ENCODE assay signal across 22 cellular contexts in the genomic region with DNA sequence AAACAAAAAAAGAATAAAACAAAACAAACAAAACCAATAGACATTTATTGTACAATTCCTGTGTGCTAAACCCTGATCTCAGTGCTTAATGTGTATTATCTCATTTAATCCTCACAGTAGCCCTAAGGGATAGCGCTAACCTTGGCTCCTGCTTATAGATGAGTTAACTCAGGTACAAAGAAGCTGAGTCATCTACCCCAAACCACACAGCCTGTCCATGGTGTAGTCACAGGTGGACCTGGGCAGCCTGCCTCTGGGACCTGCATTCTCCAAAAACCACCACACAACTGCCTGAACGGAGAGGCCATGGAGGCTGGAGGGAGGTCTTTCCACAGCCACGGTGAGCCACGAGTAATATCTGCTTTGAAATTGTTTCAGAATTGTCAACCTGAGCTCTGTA. TPM values are rescaled to one million over a fixed set of nuclear protein-coding genes. Genes with fewer than 3 reads are reported as not detected.
DNase-seq lines count a peak whose midpoint lies in the region; ATAC-seq, FAIRE-seq and TF ChIP-seq lines count a peak whose summit lies in the region.
"Had no signal": no experiment of that assay in that cellular context is flagged by ENCODE, and none has a peak within 500 bp of the region (broad histone marks: within the 10 kb centered on the region; RNA-seq: fewer than 3 reads in every experiment).

No MANE protein-coding gene starts in this region.

- H3K27ac ChIP-seq in right atrium auricular region (no peak overlapping the region), heart right ventricle (no peak overlapping the region), K562 (ENCODE audit: extremely low read depth, low read depth, low read length) (no peak overlapping the region), foreskin keratinocyte (no peak overlapping the region)
- no peak overlapping the region for H3K27ac ChIP-seq in CD4-positive, alpha-beta T cell (ENCODE audit: low read depth, low read length)

- POLR2A ChIA-PET in K562 (lab: Yijun Ruan, JAX) = interaction anchor here (2.2 kb wide), 1 partner anchor 18 kb away, joined by 8 read pairs; no protein-coding TSS in a partner anchor
- POLR2A ChIA-PET in CD4-positive, alpha-beta T cell (lab: Charles Lee) = no interaction called here

- CTCF ChIA-PET in K562 (lab: Yijun Ruan, JAX; ENCODE audit: low intra/inter-chr PET ratio) = interaction anchor here (0.6 kb wide), 1 partner anchor 641 kb away, joined by 3 read pairs; no protein-coding TSS in a partner anchor
- CTCF ChIA-PET in CD4-positive, alpha-beta T cell (lab: Charles Lee) = no interaction called here

- no peaks in the 10 kb centered on the region for H3K9me3 ChIP-seq in right atrium auricular region
- H3K9me3 ChIP-seq in heart right ventricle = no peaks in the 10 kb centered on the region
- no peaks in the 10 kb centered on the region for H3K9me3 ChIP-seq in K562 (replicated peaks; ENCODE audit: control insufficient read depth, insufficient read depth, low read depth, low read length)
- no peaks in the 10 kb centered on the region for H3K9me3 ChIP-seq in CD4-positive, alpha-beta T cell (ENCODE audit: control insufficient read depth, low read length)
- H3K9me3 ChIP-seq: BE2C had no signal

- peaks cover 0 to 4% of the 10 kb centered on the region in 2 donors for H3K4me1 ChIP-seq in right atrium auricular region
- peaks cover 0 to 18% (median 3%) of the 10 kb centered on the region in 9 donors for H3K4me1 ChIP-seq in heart right ventricle
- peaks cover 18 to 20% of the 10 kb centered on the region in 2 experiments for H3K4me1 ChIP-seq in K562 (replicated peaks in 1 of 2; ENCODE audit: control insufficient read depth in 2 of 2, insufficient read depth in 2 of 2, low read length in 2 of 2)
- no peaks in the 10 kb centered on the region for H3K4me1 ChIP-seq in foreskin keratinocyte

- no peak for TF ChIP-seq RAD21 in K562 (CRISPR knock-in tag; conservative IDR thresholded peaks at IDR 0.05 in 1 of 2, IDR thresholded peaks at IDR 0.05 in 1 of 2)

- H3K9ac ChIP-seq in K562 (ENCODE audit: insufficient read depth in 1 of 2, low read depth in 2 of 2, low read length in 2 of 2) = 0 out of 4 replicates have a peak overlapping the region, but pooled peaks of 1 of the 2 experiments have one; percentile 18

- no peak for TF ChIP-seq EP300 in K562 (IDR thresholded peaks at IDR 0.05; ENCODE audit: low read length)

- peaks cover 3% of the 10 kb centered on the region for H3K4me1 Mint-ChIP-seq in CD4-positive, alpha-beta T cell (ENCODE audit: low read depth)

- BruUV-seq in K562 (replicated peaks; lab: Mats Ljungman, UMichigan) = no TSS peak

- TF ChIP-seq POLR2A in K562 (conservative IDR thresholded peaks at IDR 0.05) = no peak

- no peaks in the 10 kb centered on the region for H3K79me2 ChIP-seq in K562 (ENCODE audit: control insufficient read depth, insufficient read depth, low read length)

- H3K27ac Mint-ChIP-seq in CD4-positive, alpha-beta T cell = no peak overlapping the region
- H3K27ac Mint-ChIP-seq: H9 had no signal

- DNase-seq in right atrium auricular region (ENCODE audit: low spot score) = peak; percentile 18
- no peak for DNase-seq in heart right ventricle
- DNase-seq in K562 (ENCODE audit: extremely low read depth in 1 of 4, low spot score in 3 of 4) = no peak
- peak in 1 of 2 donors; percentile 73 for DNase-seq in foreskin keratinocyte
- DNase-seq in CD4-positive, alpha-beta T cell = no peak
- DNase-seq: BE2C, EL, GF-D8, H9, IMR-90, NCI-H1417, NCI-H1694 treated with DMSO at 0.1 percent for 48 hours, NCI-H2081 treated with DMSO at 0.1 percent for 48 hours, NCI-H2171 treated with DMSO at 0.1 percent for 48 hours, NCI-H524 treated with DMSO at 0.1 percent for 48 hours, OCI-M1, SHP77, SW 1271 had no signal

- H3K36me3 ChIP-seq in right atrium auricular region (no peaks in the 10 kb centered on the region), heart right ventricle (no peaks in the 10 kb centered on the region), K562 (ENCODE audit: control insufficient read depth, insufficient read depth, low read length) (no peaks in the 10 kb centered on the region)
- H3K36me3 ChIP-seq: BE2C had no signal

- H3K27me3 Mint-ChIP-seq in CD4-positive, alpha-beta T cell = no peaks in the 10 kb centered on the region

- WGBS in heart right ventricle, 2 donors = 91% methylated on average over 4 of the region's 4 CpGs
- 47% methylated on average over 4 of the region's 4 CpGs for WGBS in K562 (ENCODE audit: insufficient coverage, low coverage, missing lambda C conversion rate)

- in situ Hi-C loops in K562 (cut with MboI) = no loop called here

- no peak for TF ChIP-seq CTCF in right atrium auricular region (IDR thresholded peaks at IDR 0.05)
- TF ChIP-seq CTCF in heart right ventricle (IDR thresholded peaks at IDR 0.05) = no peak
- TF ChIP-seq CTCF in K562 (IDR thresholded peaks at IDR 0.05 in 2 of 3, conservative IDR thresholded peaks at IDR 0.05 in 1 of 3; ENCODE audit: insufficient read depth in 2 of 3, low read depth in 1 of 3, low read length in 3 of 3) = no peak
- no peak for TF ChIP-seq CTCF in foreskin keratinocyte (conservative IDR thresholded peaks at IDR 0.05)
- no peak for TF ChIP-seq CTCF in CD4-positive, alpha-beta T cell (IDR thresholded peaks at IDR 0.05)

- H3K36me3 Mint-ChIP-seq in CD4-positive, alpha-beta T cell (ENCODE audit: low read depth) = peaks cover 1% of the 10 kb centered on the region

- H3K4me3 Mint-ChIP-seq in CD4-positive, alpha-beta T cell = no peak overlapping the region
- H3K4me3 Mint-ChIP-seq: H9 had no signal

- H3K9me1 ChIP-seq in K562 (ENCODE audit: control insufficient read depth, insufficient read depth, low read length) = no peaks in the 10 kb centered on the region

- intact Hi-C loops in heart right ventricle (cut with DNase I) = no loop called here
- intact Hi-C loops in K562 (cut with micrococcal nuclease) = no loop called here
- intact Hi-C loops in CD4-positive, alpha-beta T cell (cut with DNase I, micrococcal nuclease) = no loop called here

- H3K27me3 ChIP-seq in right atrium auricular region (no peaks in the 10 kb centered on the region), heart right ventricle (no peaks in the 10 kb centered on the region), K562 (ENCODE audit: control insufficient read depth in 2 of 2, insufficient read depth in 2 of 2, low read length in 2 of 2) (no peaks in the 10 kb centered on the region), foreskin keratinocyte (no peaks in the 10 kb centered on the region)
- no peaks in the 10 kb centered on the region for H3K27me3 ChIP-seq in CD4-positive, alpha-beta T cell (ENCODE audit: control insufficient read depth, insufficient read depth, low read length)
- H3K27me3 ChIP-seq: BE2C had no signal

- no peaks in the 10 kb centered on the region for H3K9me3 Mint-ChIP-seq in CD4-positive, alpha-beta T cell
- H3K9me3 Mint-ChIP-seq: H9 had no signal

- no peak for FAIRE-seq in K562 (lab: Jason Lieb, UNC)
- FAIRE-seq: HTR-8/SVneo had no signal

- peak overlapping the region; percentile 44 for H2AFZ ChIP-seq in K562 (ENCODE audit: low read depth, low read length)

- H3K4me3 ChIP-seq in right atrium auricular region = no peak overlapping the region
- no peak overlapping the region for H3K4me3 ChIP-seq in heart right ventricle
- no peak overlapping the region for H3K4me3 ChIP-seq in K562

- ATAC-seq in heart right ventricle (no peak), K562 (peak; percentile 31; the same call in 1 of the 3 replicates), foreskin keratinocyte (peak; percentile 76), GM21528 (IDR thresholded peaks at IDR 0.05; ENCODE audit: low FRiP score, unreplicated experiment) (no peak), GM18861 (IDR thresholded peaks at IDR 0.05; ENCODE audit: unreplicated experiment) (no peak), HG03045 (IDR thresholded peaks at IDR 0.05; ENCODE audit: unreplicated experiment) (no peak)
- ATAC-seq in CD4-positive, alpha-beta T cell (ENCODE audit: poor library complexity) = no peak

- H4K20me1 ChIP-seq in K562 (replicated peaks; ENCODE audit: control insufficient read depth, insufficient read depth, low read length) = no peaks in the 10 kb centered on the region

- H3K4me2 ChIP-seq in K562 (ENCODE audit: insufficient read depth, low read length) = no peak overlapping the region

RNA-seq across cellular contexts. Expression of gene CLN6, which starts 5.5 kb away (rescaled TPM):
- total RNA-seq in right atrium auricular region = 1 to 10 TPM; 6.4 to 7.4 TPM
- total RNA-seq in heart right ventricle = 10 to 100 TPM in 2 of 10 donors, 1 to 10 TPM in 8; 5.8 to 14.2 (median 8.9) TPM
- 10 to 100 TPM; 10.6 to 14.2 TPM for polyA plus RNA-seq in heart right ventricle
- 161 and 267 TPM in 2 replicates for total RNA-seq in K562 (2011; cell fraction: chromatin; rRNA removed; ENCODE audit: low replicate concordance)
- 171 and 189 TPM in 2 replicates for total RNA-seq in K562 (2011; cell fraction: nucleolus; rRNA removed)
- total RNA-seq in K562 (2011; cell fraction: nucleoplasm; rRNA removed) = 182 and 254 TPM in 2 replicates
- total RNA-seq in K562 (2014; rRNA removed) = 25.8 and 32.5 TPM in 2 replicates
- 22.3 and 24.8 TPM in 2 replicates for total RNA-seq in K562 (2014; rRNA removed; fragmentation: Illumina TruSeq; extraction: Trizol)
- 34.8 and 39.3 TPM in 2 replicates for total RNA-seq in K562 (2015; rRNA removed; fragmentation: Illumina TruSeq; extraction: Trizol)
- total RNA-seq in K562 (2021) = 51.6 and 53.3 TPM in 2 replicates
- 46.0 and 47.3 TPM in 2 replicates for polyA plus RNA-seq in K562 (2011; rRNA removed)
- polyA plus RNA-seq in K562 (2011; cell fraction: cytosol; rRNA removed) = 70.0 and 134 TPM in 2 replicates
- polyA plus RNA-seq in K562 (2011; cell fraction: nucleus; rRNA removed) = 68.6 and 106 TPM in 2 replicates
- polyA plus RNA-seq in K562 (2012) = 36.7 and 38.9 TPM in 2 replicates
- polyA plus RNA-seq in K562 (2014; fragmentation: Illumina TruSeq; extraction: Trizol) = 42.6 and 49.8 TPM in 2 replicates
- polyA plus RNA-seq in K562 (2014; fragmentation: Nextera tagmentation; extraction: Ambion mirVana) = under 1 TPM; 0.71 to 0.77 TPM
- polyA plus RNA-seq in K562 (2014; rRNA removed) = 47.5 and 60.1 TPM in 2 replicates
- polyA minus RNA-seq in K562 (2011; rRNA and poly(A)+ RNA removed) = 60.0 and 111 TPM in 2 replicates
- polyA minus RNA-seq in K562 (2011; cell fraction: cytosol; rRNA and poly(A)+ RNA removed) = 26.9 and 47.0 TPM in 2 replicates
- 38.7 and 49.0 TPM in 2 replicates for polyA minus RNA-seq in K562 (2011; cell fraction: nucleus; rRNA and poly(A)+ RNA removed)
- total RNA-seq in foreskin keratinocyte = 27.5 and 29.8 TPM in 2 replicates
- 35.9 and 36.5 TPM in 2 replicates for polyA plus RNA-seq in foreskin keratinocyte
- 1 to 10 TPM; 8.0 to 8.1 TPM for total RNA-seq in CD4-positive, alpha-beta T cell

RNA-seq across cellular contexts. Expression of gene CALML4, which starts 29.9 kb away (rescaled TPM):
- 1 to 10 TPM in 1 of 2 donors, under 1 TPM in 1; 0.52 to 2.1 TPM for total RNA-seq in right atrium auricular region
- 1 to 10 TPM in 3 of 10 donors, under 1 TPM in 7; 0.28 to 1.8 (median 0.81) TPM for total RNA-seq in heart right ventricle
- polyA plus RNA-seq in heart right ventricle = 1 to 10 TPM; 1.9 to 5.9 TPM
- total RNA-seq in K562 (2011; cell fraction: chromatin; rRNA removed; ENCODE audit: low replicate concordance) = 41.4 and 49.7 TPM in 2 replicates
- total RNA-seq in K562 (2011; cell fraction: nucleolus; rRNA removed) = 19.3 and 20.3 TPM in 2 replicates
- total RNA-seq in K562 (2011; cell fraction: nucleoplasm; rRNA removed) = 29.4 and 47.2 TPM in 2 replicates
- 7.6 and 8.7 TPM in 2 replicates for total RNA-seq in K562 (2014; rRNA removed)
- 15.5 and 19.8 TPM in 2 replicates for total RNA-seq in K562 (2014; rRNA removed; fragmentation: Illumina TruSeq; extraction: Trizol)
- 16.7 and 17.4 TPM in 2 replicates for total RNA-seq in K562 (2015; rRNA removed; fragmentation: Illumina TruSeq; extraction: Trizol)
- total RNA-seq in K562 (2021) = 6.3 and 6.5 TPM in 2 replicates
- 16.9 and 18.2 TPM in 2 replicates for polyA plus RNA-seq in K562 (2011; rRNA removed)
- 2.6 and 3.5 TPM in 2 replicates for polyA plus RNA-seq in K562 (2011; cell fraction: cytosol; rRNA removed)
- polyA plus RNA-seq in K562 (2011; cell fraction: nucleus; rRNA removed) = 11.0 and 16.7 TPM in 2 replicates
- polyA plus RNA-seq in K562 (2012) = 6.4 and 11.6 TPM in 2 replicates
- 20.8 and 24.4 TPM in 2 replicates for polyA plus RNA-seq in K562 (2014; fragmentation: Illumina TruSeq; extraction: Trizol)
- polyA plus RNA-seq in K562 (2014; fragmentation: Nextera tagmentation; extraction: Ambion mirVana) = 1 to 10 TPM; 2.8 to 3.8 TPM
- polyA plus RNA-seq in K562 (2014; rRNA removed) = 15.6 and 30.6 TPM in 2 replicates
- 6.1 and 7.6 TPM in 2 replicates for polyA minus RNA-seq in K562 (2011; rRNA and poly(A)+ RNA removed)
- polyA minus RNA-seq in K562 (2011; cell fraction: cytosol; rRNA and poly(A)+ RNA removed) = 0.73 and 1.2 TPM in 2 replicates
- 3.6 and 6.1 TPM in 2 replicates for polyA minus RNA-seq in K562 (2011; cell fraction: nucleus; rRNA and poly(A)+ RNA removed)
- 4.3 and 4.4 TPM in 2 replicates for total RNA-seq in foreskin keratinocyte
- 5.5 and 8.1 TPM in 2 replicates for polyA plus RNA-seq in foreskin keratinocyte
- 1 to 10 TPM; 1.5 to 2.0 TPM for total RNA-seq in CD4-positive, alpha-beta T cell

RNA-seq across cellular contexts. Expression of gene FEM1B, which starts 42.5 kb away (rescaled TPM):
- total RNA-seq in right atrium auricular region (10 to 100 TPM; 33.1 to 55.3 TPM), heart right ventricle (100 to 1,000 TPM in 1 of 10 donors, 10 to 100 TPM in 9; 39.9 to 101 (median 76.5) TPM), K562 (2014; rRNA removed) (18.0 and 19.7 TPM in 2 replicates), K562 (2014; rRNA removed; fragmentation: Illumina TruSeq; extraction: Trizol) (35.3 and 40.3 TPM in 2 replicates), K562 (2015; rRNA removed; fragmentation: Illumina TruSeq; extraction: Trizol) (30.4 and 34.7 TPM in 2 replicates), K562 (2021) (32.2 and 42.1 TPM in 2 replicates), foreskin keratinocyte (42.6 and 44.5 TPM in 2 replicates)
- polyA plus RNA-seq in heart right ventricle (10 to 100 TPM; 10.5 to 22.0 TPM), K562 (2011; rRNA removed) (58.3 and 61.6 TPM in 2 replicates), K562 (2014; fragmentation: Illumina TruSeq; extraction: Trizol) (20.1 and 22.3 TPM in 2 replicates), K562 (2014; fragmentation: Nextera tagmentation; extraction: Ambion mirVana) (1 to 10 TPM; 5.9 to 6.5 TPM), K562 (2014; rRNA removed) (12.0 and 14.0 TPM in 2 replicates), foreskin keratinocyte (7.9 and 9.0 TPM in 2 replicates)
- 56.6 and 67.0 TPM in 2 replicates for total RNA-seq in K562 (2011; cell fraction: chromatin; rRNA removed; ENCODE audit: low replicate concordance)
- total RNA-seq in K562 (2011; cell fraction: nucleolus; rRNA removed) = 22.5 and 38.2 TPM in 2 replicates
- total RNA-seq in K562 (2011; cell fraction: nucleoplasm; rRNA removed) = 31.6 and 32.1 TPM in 2 replicates
- 24.2 and 31.0 TPM in 2 replicates for polyA plus RNA-seq in K562 (2011; cell fraction: cytosol; rRNA removed)
- polyA plus RNA-seq in K562 (2011; cell fraction: nucleus; rRNA removed) = 36.5 and 41.2 TPM in 2 replicates
- polyA plus RNA-seq in K562 (2012) = 14.2 and 14.3 TPM in 2 replicates
- polyA minus RNA-seq in K562 (2011; rRNA and poly(A)+ RNA removed) = 182 and 215 TPM in 2 replicates
- 79.5 and 101 TPM in 2 replicates for polyA minus RNA-seq in K562 (2011; cell fraction: cytosol; rRNA and poly(A)+ RNA removed)
- polyA minus RNA-seq in K562 (2011; cell fraction: nucleus; rRNA and poly(A)+ RNA removed) = 19.3 and 38.7 TPM in 2 replicates
- total RNA-seq in CD4-positive, alpha-beta T cell = 10 to 100 TPM; 83.2 to 94.9 TPM

Comparison
In these comparisons a context has a peak if more than half of its experiments do, and no peak if none do; other contexts are left out.
1. ATAC-seq: peak in K562 (single experiment) and foreskin keratinocyte (single experiment); none in heart right ventricle (0 of 8), GM21528 (single experiment), GM18861 (single experiment), HG03045 (single experiment) and CD4-positive, alpha-beta T cell (single experiment).